6 cellular contexts compared by ENCODE assay signal in the genomic region with DNA sequence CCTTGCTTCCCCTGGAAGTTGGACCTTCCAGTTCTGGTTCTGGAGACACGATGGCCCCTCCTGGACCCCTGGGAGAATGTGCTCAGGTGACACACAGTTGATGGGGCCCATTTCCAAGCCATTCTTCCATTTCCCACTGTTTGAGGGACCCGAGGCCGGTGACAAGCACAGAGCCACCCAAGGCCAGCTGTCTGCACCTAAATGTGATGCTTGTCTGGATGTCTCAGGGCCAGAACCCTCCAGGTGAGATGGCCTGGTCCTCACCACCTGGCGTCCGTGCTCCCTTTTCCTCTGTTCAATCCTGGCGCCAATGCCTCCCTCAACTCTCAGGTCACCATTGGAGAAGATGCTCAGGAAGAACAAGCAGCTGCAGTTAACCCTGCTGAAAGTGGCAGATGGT. TPM values are rescaled to one million over a fixed set of nuclear protein-coding genes. Genes with fewer than 3 reads are reported as not detected.
"Had no signal": no experiment of that assay in that cellular context is flagged by ENCODE, and none has a peak within 500 bp of the region (broad histone marks: within the 10 kb centered on the region; RNA-seq: fewer than 3 reads in every experiment).

No MANE protein-coding gene starts in this region.

RNA-seq across cellular contexts. Expression of a gene that starts 33.9 kb away (rescaled TPM):
- total RNA-seq: LHCN-M2, MCF 10A, NCI-H460, OCI-LY7, PC-9, Right ventricle myocardium inferior had no signal
